2 cellular contexts compared by ENCODE assay signal in genomic region chr12:75727577-75727976, GRCh38.
TF ChIP-seq lines count a peak whose summit lies in the region.

No MANE protein-coding gene starts in this region.

TF ChIP-seq in H1, 55 proteins besides CTCF, POLR2A, EP300 and RAD21:
- no peak for TF ChIP-seq SIN3A (conservative IDR thresholded peaks at IDR 0.05 in 1 of 2, IDR thresholded peaks at IDR 0.05 in 1 of 2; ENCODE audit: low read depth in 1 of 2, low read length in 2 of 2)
- no peak for TF ChIP-seq GTF2F1 (IDR thresholded peaks at IDR 0.05; ENCODE audit: borderline replicate concordance, low read depth, low read length)
- no peak for TF ChIP-seq TAF7 (optimal IDR thresholded peaks at IDR 0.05; ENCODE audit: borderline replicate concordance, low read depth, low read length)
- TF ChIP-seq NANOG (IDR thresholded peaks at IDR 0.05; ENCODE audit: insufficient read depth, low read depth, low read length, poor library complexity, severe bottlenecking), result no peak
- no peak for TF ChIP-seq ATF3 (IDR thresholded peaks at IDR 0.05; ENCODE audit: insufficient read depth, low read depth, low read length)
- no peak for TF ChIP-seq RXRA (IDR thresholded peaks at IDR 0.05; ENCODE audit: insufficient read depth, low read depth, low read length)
- TF ChIP-seq CHD1 (IDR thresholded peaks at IDR 0.05; ENCODE audit: low read depth, low read length), result no peak
- no peak for TF ChIP-seq SP4 (IDR thresholded peaks at IDR 0.05; ENCODE audit: low read length)
- TF ChIP-seq MAX (IDR thresholded peaks at IDR 0.05), result no peak
- no peak for TF ChIP-seq POU5F1 (IDR thresholded peaks at IDR 0.05; ENCODE audit: low read depth, low read length)
- TF ChIP-seq USF2 (IDR thresholded peaks at IDR 0.05; ENCODE audit: low read length), result no peak
- TF ChIP-seq BCL11A (IDR thresholded peaks at IDR 0.05; ENCODE audit: low read depth in 2 of 2, low read length in 2 of 2), result no peak
- no peak for TF ChIP-seq CREB1 (IDR thresholded peaks at IDR 0.05)

TF ChIP-seq in SK-N-SH, 30 proteins besides CTCF, POLR2A, EP300 and RAD21:
- TF ChIP-seq GATA2 (CRISPR knock-in tag; IDR thresholded peaks at IDR 0.05) (no peak), NFIC (IDR thresholded peaks at IDR 0.05; ENCODE audit: borderline replicate concordance) (no peak), REST (IDR thresholded peaks at IDR 0.05; ENCODE audit: low read depth, low read length) (no peak), ELF1 (IDR thresholded peaks at IDR 0.05) (no peak)
